20 cellular contexts compared by ENCODE assay signal in the genomic region with DNA sequence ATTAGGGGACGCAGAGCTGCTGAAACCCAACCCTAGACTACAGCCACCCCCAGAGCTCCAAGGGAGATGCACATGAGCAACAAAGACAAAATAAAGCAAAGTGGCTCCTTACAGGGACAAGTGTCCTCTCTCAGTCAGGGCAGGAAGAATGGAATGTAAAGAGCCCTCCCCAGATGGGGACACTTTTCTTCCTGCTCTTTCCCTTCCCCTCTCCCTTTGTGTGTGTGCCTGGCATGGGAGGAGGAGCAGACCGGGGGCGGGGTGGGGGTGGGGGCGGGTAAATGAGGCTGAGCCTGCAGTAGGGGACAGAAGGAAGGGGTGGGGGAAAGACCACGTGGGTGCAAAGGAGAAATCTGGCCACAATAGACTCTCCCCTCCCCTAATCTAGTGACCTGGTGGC. TPM values are rescaled to one million over a fixed set of nuclear protein-coding genes. Genes with fewer than 3 reads are reported as not detected.
A peak's percentile ranks its signal among the peaks of the same experiment; 100 is the strongest.
DNase-seq lines count a peak whose midpoint lies in the region; ATAC-seq and TF ChIP-seq lines count a peak whose summit lies in the region.
"Had no signal": no experiment of that assay in that cellular context is flagged by ENCODE, and none has a peak within 500 bp of the region (broad histone marks: within the 10 kb centered on the region; RNA-seq: fewer than 3 reads in every experiment).

No MANE protein-coding gene starts in this region.

- no peaks in the 10 kb centered on the region for H3K36me3 Mint-ChIP-seq in Caco-2 (ENCODE audit: insufficient read depth, unreplicated experiment)

- no peak for TF ChIP-seq EP300 in upper lobe of left lung (IDR thresholded peaks at IDR 0.05)

- no peaks in the 10 kb centered on the region for H3K27me3 Mint-ChIP-seq in Caco-2 (ENCODE audit: insufficient read depth, unreplicated experiment)
- H3K27me3 Mint-ChIP-seq: CD4-positive, alpha-beta T cell had no signal

- H3K4me1 Mint-ChIP-seq in Caco-2 (ENCODE audit: low read depth, unreplicated experiment), result peaks cover 13% of the 10 kb centered on the region

- TF ChIP-seq CTCF in Caco-2 (IDR thresholded peaks at IDR 0.05; ENCODE audit: insufficient read depth in 1 of 2, low read depth in 1 of 2, low read length in 1 of 2, severe bottlenecking in 1 of 2, unreplicated experiment in 1 of 2), result no peak
- TF ChIP-seq CTCF in upper lobe of left lung (IDR thresholded peaks at IDR 0.05), result no peak

- H3K9me3 ChIP-seq in HUES48 (ENCODE audit: control insufficient read depth, insufficient read depth, low read length), result no peaks in the 10 kb centered on the region
- no peaks in the 10 kb centered on the region for H3K9me3 ChIP-seq in NT2/D1 (ENCODE audit: insufficient read depth, low read length)
- no peaks in the 10 kb centered on the region for H3K9me3 ChIP-seq in neuron (ENCODE audit: low read length)
- no peaks in the 10 kb centered on the region for H3K9me3 ChIP-seq in Caco-2
- H3K9me3 ChIP-seq in upper lobe of left lung, result no peaks in the 10 kb centered on the region
- H3K9me3 ChIP-seq: SJSA1 had no signal

- H3K27ac Mint-ChIP-seq in Caco-2 (ENCODE audit: unreplicated experiment), result no peak overlapping the region
- H3K27ac Mint-ChIP-seq: B cell; CD4-positive, alpha-beta T cell; HFFc6 had no signal

- CTCF ChIA-PET in Caco-2 (lab: Charles Lee), result no interaction called here

- peak overlapping the region; percentile 59 for H3K27ac ChIP-seq in HUES48 (ENCODE audit: low read depth, low read length)
- no peak overlapping the region for H3K27ac ChIP-seq in upper lobe of left lung
- H3K27ac ChIP-seq: GM23248, SJSA1 had no signal

- H2AFZ ChIP-seq in neuron (ENCODE audit: low read depth, low read length), result peak overlapping the region; percentile 48
- H2AFZ ChIP-seq: GM23248 had no signal

- H3K9me3 Mint-ChIP-seq in Caco-2 (ENCODE audit: unreplicated experiment), result peaks cover under 1% of the 10 kb centered on the region
- H3K9me3 Mint-ChIP-seq: CD4-positive, alpha-beta T cell had no signal

- no peak overlapping the region for H3K4me3 ChIP-seq in HUES48 (ENCODE audit: low read depth, low read length)
- H3K4me3 ChIP-seq in NT2/D1 (ENCODE audit: insufficient read length, low read depth), result no peak overlapping the region
- H3K4me3 ChIP-seq in neuron (ENCODE audit: low read length), result peak overlapping the region; percentile 5
- no peak overlapping the region for H3K4me3 ChIP-seq in Caco-2 (ENCODE audit: low read depth, low read length)
- H3K4me3 ChIP-seq in upper lobe of left lung, result no peak overlapping the region
- H3K4me3 ChIP-seq: GM23248, SJSA1 had no signal

- H3K4me3 Mint-ChIP-seq in Caco-2 (ENCODE audit: unreplicated experiment), result no peak overlapping the region
- H3K4me3 Mint-ChIP-seq: B cell; CD4-positive, alpha-beta T cell; HFFc6 had no signal

- intact Hi-C loops in Caco-2 (cut with micrococcal nuclease; ENCODE audit: unreplicated experiment), result no loop called here

- POLR2A ChIA-PET in Caco-2 (lab: Charles Lee), result no interaction called here

- no peaks in the 10 kb centered on the region for H3K27me3 ChIP-seq in HUES48 (ENCODE audit: control insufficient read depth, insufficient read depth, low read length)
- no peaks in the 10 kb centered on the region for H3K27me3 ChIP-seq in NT2/D1 (ENCODE audit: insufficient read depth, insufficient read length)
- H3K27me3 ChIP-seq in neuron (ENCODE audit: insufficient read depth, low read length), result peaks cover 2% of the 10 kb centered on the region
- no peaks in the 10 kb centered on the region for H3K27me3 ChIP-seq in Caco-2 (replicated peaks; ENCODE audit: control insufficient read depth, insufficient read depth, low read length)
- no peaks in the 10 kb centered on the region for H3K27me3 ChIP-seq in upper lobe of left lung

- no TSS peak for BruUV-seq in Caco-2 (replicated peaks; lab: Mats Ljungman, UMichigan)

- no peak for TF ChIP-seq POLR2A in upper lobe of left lung (IDR thresholded peaks at IDR 0.05)

- no peak for ATAC-seq in left lobe of liver
- ATAC-seq in upper lobe of left lung (ENCODE audit: low FRiP score in 2 of 2), result no peak

- DNase-seq in NT2/D1 (ENCODE audit: low read depth, low spot score), result peak; percentile 50
- peak; percentile 74 for DNase-seq in iPS-NIHi7 (ENCODE audit: extremely low spot score)
- no peak for DNase-seq in left lobe of liver (ENCODE audit: low spot score)
- DNase-seq in Caco-2, result no peak
- no peak for DNase-seq in KG1 (lab: John Stamatoyannopoulos, UW)
- DNase-seq in upper lobe of left lung, result no peak
- DNase-seq: ACHN; CD4-positive, alpha-beta T cell; DMS79 treated with DMSO at 0.1 percent for 48 hours; GDM1; GM23248; HFFc6; KBM-7; NCI-H1092; NCI-H187; NCI-H524 treated with DMSO at 0.1 percent for 48 hours had no signal

- WGBS in upper lobe of left lung, 2 donors, result 33 to 40% methylated on average over 2 to 5 of the region's 5 CpGs

- no peaks in the 10 kb centered on the region for H3K36me3 ChIP-seq in HUES48 (ENCODE audit: control insufficient read depth, insufficient read depth, low read length)
- H3K36me3 ChIP-seq in NT2/D1 (ENCODE audit: insufficient read depth, insufficient read length, low read length), result no peaks in the 10 kb centered on the region
- no peaks in the 10 kb centered on the region for H3K36me3 ChIP-seq in neuron (ENCODE audit: insufficient read depth, low read length)
- H3K36me3 ChIP-seq in Caco-2 (ENCODE audit: control insufficient read depth, insufficient read depth, low read length), result no peaks in the 10 kb centered on the region
- no peaks in the 10 kb centered on the region for H3K36me3 ChIP-seq in upper lobe of left lung
- H3K36me3 ChIP-seq: SJSA1 had no signal

- no peak overlapping the region for H3K9ac ChIP-seq in HUES48 (ENCODE audit: low read depth, low read length)
- H3K9ac ChIP-seq in NT2/D1 (ENCODE audit: insufficient read length, low read depth), result peak overlapping the region; percentile 34
- H3K9ac ChIP-seq: GM23248 had no signal

- H3K4me1 ChIP-seq in HUES48 (ENCODE audit: control insufficient read depth, insufficient read depth, low read length) (peaks cover 14% of the 10 kb centered on the region), NT2/D1 (ENCODE audit: insufficient read depth, insufficient read length) (peaks cover 17% of the 10 kb centered on the region), neuron (ENCODE audit: insufficient read depth, low read length) (peaks cover 19% of the 10 kb centered on the region), Caco-2 (no peaks in the 10 kb centered on the region), upper lobe of left lung (peaks cover 4 to 15% (median 10%) of the 10 kb centered on the region in 4 donors)
- H3K4me1 ChIP-seq: SJSA1 had no signal

RNA-seq across cellular contexts. Expression of a gene that starts 37.4 kb away (rescaled TPM):
- total RNA-seq in left lobe of liver (479 TPM), Caco-2 (2022) (127 and 139 TPM in 2 replicates), upper lobe of left lung (100 to 1,000 TPM in 4 of 6 donors, 10 to 100 TPM in 2; 67.1 to 170 (median 116) TPM)

RNA-seq across cellular contexts. Expression of a gene that starts 38.9 kb away (rescaled TPM):
- total RNA-seq in left lobe of liver (37.5 TPM), Caco-2 (2022) (21.2 and 22.3 TPM in 2 replicates), upper lobe of left lung (100 to 1,000 TPM in 2 of 6 donors, 10 to 100 TPM in 4; 38.1 to 116 (median 83.3) TPM)

Comparison
In these comparisons a context has a peak if more than half of its experiments do, and no peak if none do; other contexts are left out.
1. DNase-seq: peak in NT2/D1 (single experiment) and iPS-NIHi7 (single experiment); none in left lobe of liver (single experiment), Caco-2 (0 of 2), KG1 (single experiment) and upper lobe of left lung (0 of 2).